ENCODE assay signal across 23 cellular contexts in genomic region chr2:30428827-30429461, GRCh38. TPM values are rescaled to one million over a fixed set of nuclear protein-coding genes. Genes with fewer than 3 reads are reported as not detected.
DNase-seq lines count a peak whose midpoint lies in the region; ATAC-seq and TF ChIP-seq lines count a peak whose summit lies in the region.
"Had no signal": no experiment of that assay in that cellular context is flagged by ENCODE, and none has a peak within 500 bp of the region (broad histone marks: within the 10 kb centered on the region; RNA-seq: fewer than 3 reads in every experiment).

No MANE protein-coding gene starts in this region.

- H3K27ac ChIP-seq in CD4-positive, alpha-beta T cell (ENCODE audit: low read depth, low read length): no peak overlapping the region
- H3K27ac ChIP-seq: adrenal gland, BLaER1, heart right ventricle, left ventricle myocardium inferior, Peyer's patch, SJSA1 had no signal

- peaks cover 42% of the 10 kb centered on the region for H3K4me1 Mint-ChIP-seq in CD4-positive, alpha-beta T cell (ENCODE audit: low read depth)
- H3K4me1 Mint-ChIP-seq in activated T-helper 2 cell treated with anti-CD3 and anti-CD28 coated beads, Interferon-gamma antibody, Interleukin-2, Interleukin-4, amounts not matched to agents 10 μg/mL and 5 μg/mL and 100 μg/mL, durations not matched to agents 14 hours and 24 hours and 36 hours (ENCODE audit: low read depth): peaks cover 18% of the 10 kb centered on the region
- H3K4me1 Mint-ChIP-seq in natural killer cell: peaks cover 27 to 38% of the 10 kb centered on the region in 2 donors

- H3K27me3 Mint-ChIP-seq in CD4-positive, alpha-beta T cell: no peaks in the 10 kb centered on the region
- no peaks in the 10 kb centered on the region for H3K27me3 Mint-ChIP-seq in activated T-helper 2 cell treated with anti-CD3 and anti-CD28 coated beads, Interferon-gamma antibody, Interleukin-2, Interleukin-4, amounts not matched to agents 10 μg/mL and 5 μg/mL and 100 μg/mL, durations not matched to agents 14 hours and 24 hours and 36 hours (ENCODE audit: low read depth)
- no peaks in the 10 kb centered on the region for H3K27me3 Mint-ChIP-seq in natural killer cell (ENCODE audit: low read depth in 2 of 2)
- H3K27me3 Mint-ChIP-seq: activated B cell treated with CpG ODN at 0.5 μM for 24 hours had no signal

- H3K36me3 Mint-ChIP-seq in CD4-positive, alpha-beta T cell (ENCODE audit: low read depth): no peaks in the 10 kb centered on the region
- H3K36me3 Mint-ChIP-seq in activated T-helper 2 cell treated with anti-CD3 and anti-CD28 coated beads, Interferon-gamma antibody, Interleukin-2, Interleukin-4, amounts not matched to agents 10 μg/mL and 5 μg/mL and 100 μg/mL, durations not matched to agents 14 hours and 24 hours and 36 hours (ENCODE audit: low read depth): no peaks in the 10 kb centered on the region
- H3K36me3 Mint-ChIP-seq in natural killer cell: no peaks in the 10 kb centered on the region

- intact Hi-C loops in CD4-positive, alpha-beta T cell (cut with DNase I, micrococcal nuclease): loop anchor here in 1 of 2 experiments (10.0 kb wide), 1 partner anchor 164 kb away; no protein-coding TSS in a partner anchor
- intact Hi-C loops in activated T-helper 2 cell treated with anti-CD3 and anti-CD28 coated beads, Interferon-gamma antibody, Interleukin-2, Interleukin-4, amounts not matched to agents 10 μg/mL and 5 μg/mL and 100 μg/mL, durations not matched to agents 14 hours and 24 hours and 36 hours (cut with micrococcal nuclease): loop anchor here (10.0 kb wide), 1 partner anchor 284 kb away; the partner anchor contains the start of gene YPEL5
- intact Hi-C loops in natural killer cell (cut with micrococcal nuclease) (no loop called here), Right ventricle myocardium inferior (cut with DNase I) (no loop called here)

- H3K9me3 ChIP-seq in CD4-positive, alpha-beta T cell (ENCODE audit: control insufficient read depth, low read length): no peaks in the 10 kb centered on the region
- H3K9me3 ChIP-seq: adrenal gland, BLaER1, heart right ventricle, left ventricle myocardium inferior, Peyer's patch, SJSA1 had no signal

- TF ChIP-seq CTCF in CD4-positive, alpha-beta T cell (IDR thresholded peaks at IDR 0.05): no peak
- TF ChIP-seq CTCF in natural killer cell (IDR thresholded peaks at IDR 0.05): no peak

- peak overlapping the region; percentile 83 for H3K27ac Mint-ChIP-seq in CD4-positive, alpha-beta T cell
- H3K27ac Mint-ChIP-seq in activated T-helper 2 cell treated with anti-CD3 and anti-CD28 coated beads, Interferon-gamma antibody, Interleukin-2, Interleukin-4, amounts not matched to agents 10 μg/mL and 5 μg/mL and 100 μg/mL, durations not matched to agents 14 hours and 24 hours and 36 hours: peak overlapping the region; percentile 31
- peak overlapping the region; percentile 76 to 88 for H3K27ac Mint-ChIP-seq in natural killer cell
- H3K27ac Mint-ChIP-seq: activated B cell treated with CpG ODN at 0.5 μM for 24 hours had no signal

- peak; percentile 32 for DNase-seq in activated CD4-positive, alpha-beta T cell treated with anti-CD3 and anti-CD28 coated beads for 48 hours
- DNase-seq in activated CD4-positive, alpha-beta T cell treated with anti-CD3 and anti-CD28 coated beads for 4 hours: no peak
- no peak for DNase-seq in CD4-positive, alpha-beta T cell
- DNase-seq in activated T-helper 2 cell treated with anti-CD3 and anti-CD28 coated beads, Interferon-gamma antibody, Interleukin-2, Interleukin-4, amounts not matched to agents 10 μg/mL and 5 μg/mL and 100 μg/mL, durations not matched to agents 14 hours and 24 hours and 36 hours (ENCODE audit: low spot score): no peak
- DNase-seq in natural killer cell (no peak), retina (no peak), NCI-H526 (lab: John Stamatoyannopoulos, UW) (no peak), Right ventricle myocardium inferior (ENCODE audit: missing footprints) (no peak)
- DNase-seq: activated B cell treated with CpG ODN at 0.5 μM for 24 hours; adrenal gland; cortex of kidney; EL; heart right ventricle; left ventricle myocardium inferior; NCI-H1105; NCI-H2081 treated with DMSO at 0.1 percent for 48 hours; NCI-H446 treated with DMSO at 0.1 percent for 48 hours; Peyer's patch; small intestine; stimulated activated CD4-positive, alpha-beta T cell treated with anti-CD3 and anti-CD28 coated beads, Interleukin-4, amount 100 ng/mL, for 4 hours had no signal

- no peak for ATAC-seq in CD4-positive, alpha-beta T cell (ENCODE audit: poor library complexity)
- peak; percentile 72 to 96 (median 92) for ATAC-seq in natural killer cell
- ATAC-seq in Right ventricle myocardium inferior: no peak
- ATAC-seq: HCT116, heart right ventricle had no signal

- POLR2A ChIA-PET in CD4-positive, alpha-beta T cell (lab: Charles Lee): interaction anchor here (0.6 to 2.9 kb wide), 5 partner anchors 12 to 265 kb away, joined by 3 to 8 read pairs (median 3); partner anchors contain the start of genes LBH and LCLAT1

- H3K9me3 Mint-ChIP-seq in CD4-positive, alpha-beta T cell: no peaks in the 10 kb centered on the region
- H3K9me3 Mint-ChIP-seq in activated T-helper 2 cell treated with anti-CD3 and anti-CD28 coated beads, Interferon-gamma antibody, Interleukin-2, Interleukin-4, amounts not matched to agents 10 μg/mL and 5 μg/mL and 100 μg/mL, durations not matched to agents 14 hours and 24 hours and 36 hours: no peaks in the 10 kb centered on the region
- H3K9me3 Mint-ChIP-seq in natural killer cell: peaks cover 0 to 2% of the 10 kb centered on the region in 2 donors
- H3K9me3 Mint-ChIP-seq: activated B cell treated with CpG ODN at 0.5 μM for 24 hours had no signal

- CTCF ChIA-PET in CD4-positive, alpha-beta T cell (lab: Charles Lee): no interaction called here

- H3K4me3 Mint-ChIP-seq in CD4-positive, alpha-beta T cell: peak overlapping the region; percentile 50
- H3K4me3 Mint-ChIP-seq in activated T-helper 2 cell treated with anti-CD3 and anti-CD28 coated beads, Interferon-gamma antibody, Interleukin-2, Interleukin-4, amounts not matched to agents 10 μg/mL and 5 μg/mL and 100 μg/mL, durations not matched to agents 14 hours and 24 hours and 36 hours (ENCODE audit: low read depth): no peak overlapping the region
- peak overlapping the region; percentile 45 for H3K4me3 Mint-ChIP-seq in natural killer cell
- H3K4me3 Mint-ChIP-seq: activated B cell treated with CpG ODN at 0.5 μM for 24 hours had no signal

- H3K27me3 ChIP-seq in CD4-positive, alpha-beta T cell (ENCODE audit: control insufficient read depth, insufficient read depth, low read length): no peaks in the 10 kb centered on the region
- H3K27me3 ChIP-seq: adrenal gland, BLaER1, heart right ventricle, Peyer's patch, SJSA1 had no signal

RNA-seq across cellular contexts. Expression of gene LCLAT1, which starts 18.1 kb away (rescaled TPM):
- total RNA-seq in CD4-positive, alpha-beta T cell: 10 to 100 TPM in 1 of 2 experiments, 1 to 10 TPM in 1; 8.3 to 10.2 TPM
- 24.6 and 28.9 TPM in 2 replicates for total RNA-seq in activated T-helper 2 cell treated with anti-CD3 and anti-CD28 coated beads, Interferon-gamma antibody, Interleukin-2, Interleukin-4, amounts not matched to agents 10 μg/mL and 5 μg/mL and 100 μg/mL, durations not matched to agents 14 hours and 24 hours and 36 hours
- total RNA-seq in natural killer cell (10 to 100 TPM; 13.0 to 16.2 (median 14.2) TPM), Right ventricle myocardium inferior (30.9 TPM)

Comparison
In these comparisons a context has a peak if more than half of its experiments do, and no peak if none do; other contexts are left out.
1. ATAC-seq: peak in natural killer cell (3 of 3); none in CD4-positive, alpha-beta T cell (single experiment) and Right ventricle myocardium inferior (single experiment).
2. H3K27ac Mint-ChIP-seq: peak in every context shown above with its lines; median percentile 83 in CD4-positive, alpha-beta T cell; 82 in natural killer cell; 31 in activated T-helper 2 cell treated with anti-CD3 and anti-CD28 coated beads, Interferon-gamma antibody, Interleukin-2, Interleukin-4, amounts not matched to agents 10 μg/mL and 5 μg/mL and 100 μg/mL, durations not matched to agents 14 hours and 24 hours and 36 hours.